8 cellular contexts compared by ENCODE assay signal in genomic region chr9:72038890-72039410, GRCh38. TPM values are rescaled to one million over a fixed set of nuclear protein-coding genes. Genes with fewer than 3 reads are reported as not detected.
DNase-seq lines count a peak whose midpoint lies in the region; ATAC-seq, FAIRE-seq and TF ChIP-seq lines count a peak whose summit lies in the region.

No MANE protein-coding gene starts in this region.

- no peak overlapping the region for H3K9ac ChIP-seq in DND-41 (ENCODE audit: low read depth, low read length)

- no peak overlapping the region for H2AFZ ChIP-seq in DND-41 (ENCODE audit: low read depth, low read length)

- no peaks in the 10 kb centered on the region for H3K9me3 Mint-ChIP-seq in glutamatergic neuron (ENCODE audit: unreplicated experiment)

- H3K27ac ChIP-seq in DND-41 (ENCODE audit: low read length) = no peak overlapping the region

- ATAC-seq in DND-41 (ENCODE audit: insufficient read depth, low read depth) = peak; percentile 91
- ATAC-seq in GM21576 (IDR thresholded peaks at IDR 0.05; ENCODE audit: unreplicated experiment) = peak; percentile 74

- intact Hi-C loops in posterior cingulate gyrus (cut with DNase I) = loop anchor here (1.0 to 10.0 kb wide), 3 partner anchors 233 to 986 kb away; no protein-coding TSS in a partner anchor

- H3K4me3 ChIP-seq in DND-41 (ENCODE audit: low read depth in 1 of 2, low read length in 2 of 2) = no peak overlapping the region

- H4K20me1 ChIP-seq in DND-41 (ENCODE audit: insufficient read depth, low read length) = no peaks in the 10 kb centered on the region

- no peak overlapping the region for H3K4me2 ChIP-seq in DND-41 (ENCODE audit: insufficient read depth, low read length)

- TF ChIP-seq CTCF in DND-41 (IDR thresholded peaks at IDR 0.05; ENCODE audit: borderline replicate concordance, extremely low read depth, low read length, poor library complexity, severe bottlenecking) = peak; percentile 90
- peak; percentile 99 for TF ChIP-seq CTCF in glutamatergic neuron (IDR thresholded peaks at IDR 0.05; ENCODE audit: partially characterized antibody, unreplicated experiment)

- FAIRE-seq in urothelium cell line (lab: Jason Lieb, UNC) = peak; percentile 85

- no peak overlapping the region for H3K4me3 Mint-ChIP-seq in glutamatergic neuron (ENCODE audit: unreplicated experiment)

- H3K9me3 ChIP-seq in DND-41 (ENCODE audit: insufficient read depth, low read length, severe bottlenecking) = no peaks in the 10 kb centered on the region

- H3K27me3 ChIP-seq in DND-41 (ENCODE audit: insufficient read depth, low read length, poor library complexity) = peaks cover 7% of the 10 kb centered on the region

- H3K79me2 ChIP-seq in DND-41 (ENCODE audit: insufficient read depth, low read length) = no peaks in the 10 kb centered on the region

- no peaks in the 10 kb centered on the region for H3K36me3 ChIP-seq in DND-41 (ENCODE audit: insufficient read depth, low read length)

- peaks cover 4% of the 10 kb centered on the region for H3K4me1 Mint-ChIP-seq in glutamatergic neuron (ENCODE audit: low read depth, unreplicated experiment)

- no peaks in the 10 kb centered on the region for H3K36me3 Mint-ChIP-seq in glutamatergic neuron (ENCODE audit: unreplicated experiment)

- DNase-seq in DND-41 (peak; percentile 69), Kasumi-1 (lab: John Stamatoyannopoulos, UW) (peak; percentile 72 to 74), SK-MEL-5 (ENCODE audit: low read depth, low spot score) (peak; percentile 91), glutamatergic neuron (peak; percentile 84), posterior cingulate gyrus (peak; percentile 60 to 95 (median 85)), urothelium cell line (ENCODE audit: low spot score) (peak; percentile 82)
- DNase-seq in activated naive CD4-positive, alpha-beta T cell treated with Interleukin-2 at 50 U/mL for 16 hours = peak; percentile 64

- H3K27ac Mint-ChIP-seq in glutamatergic neuron (ENCODE audit: unreplicated experiment) = no peak overlapping the region

- in situ Hi-C loops in SK-MEL-5 (cut with HindIII; ENCODE audit: low pct_unique_long_range_greater_than_20kb, low sequenced_read_pairs) = loop anchor here (10.0 to 25.0 kb wide), 2 partner anchors 227 to 236 kb away; no protein-coding TSS in a partner anchor

- H3K4me1 ChIP-seq in DND-41 (ENCODE audit: insufficient read depth, low read length) = no peaks in the 10 kb centered on the region

- H3K27me3 Mint-ChIP-seq in glutamatergic neuron (ENCODE audit: unreplicated experiment) = no peaks in the 10 kb centered on the region

RNA-seq across cellular contexts. Expression of gene C9orf57, which starts 21.5 kb away (rescaled TPM):
- total RNA-seq in SK-MEL-5 (2014; rRNA removed; shearing (Covaris generic)) = not detected in 2 replicates
- polyA plus RNA-seq in SK-MEL-5 (2015; cell fraction: cytosol; rRNA removed) = not detected in 2 replicates
- not detected in 2 replicates for polyA plus RNA-seq in SK-MEL-5 (2015; cell fraction: nucleus; rRNA removed)
- not detected for total RNA-seq in glutamatergic neuron (ENCODE audit: unreplicated experiment)
